Comparison of ENCODE assay signal across 18 cellular contexts in genomic region chr10:76403876-76404275, GRCh38.
A peak's percentile ranks its signal among the peaks of the same experiment; 100 is the strongest.
DNase-seq lines count a peak whose midpoint lies in the region; ATAC-seq and TF ChIP-seq lines count a peak whose summit lies in the region.
"Had no signal": no experiment of that assay in that cellular context is flagged by ENCODE, and none has a peak within 500 bp of the region (broad histone marks: within the 10 kb centered on the region; RNA-seq: fewer than 3 reads in every experiment).

No MANE protein-coding gene starts in this region.

- H3K27me3 Mint-ChIP-seq in T-helper 17 cell = no peaks in the 10 kb centered on the region
- H3K27me3 Mint-ChIP-seq: activated CD4-positive, alpha-beta memory T cell treated with anti-CD3 and anti-CD28 coated beads, Interleukin-2, amount 10 ng/mL, durations not matched to agents 7 days and 5 days had no signal

- H3K9me3 ChIP-seq in MG63 (no peaks in the 10 kb centered on the region; the same call in 1 of the 2 replicates), ascending aorta (peaks cover 0 to 9% of the 10 kb centered on the region in 2 donors), lower lobe of right lung (no peaks in the 10 kb centered on the region), T-helper 17 cell (ENCODE audit: control insufficient read depth, low read length, poor library complexity, severe bottlenecking) (no peaks in the 10 kb centered on the region), HAP-1 (no peaks in the 10 kb centered on the region)

- intact Hi-C loops in ascending aorta (cut with DNase I) (no loop called here), lower lobe of right lung (cut with DNase I) (no loop called here)

- H3K4me3 Mint-ChIP-seq in T-helper 17 cell = no peak overlapping the region
- H3K4me3 Mint-ChIP-seq: activated CD4-positive, alpha-beta memory T cell treated with anti-CD3 and anti-CD28 coated beads, Interleukin-2, amount 10 ng/mL, durations not matched to agents 7 days and 5 days; endodermal cell; neural crest cell had no signal

- in situ Hi-C loops in HAP-1 (cut with MboI; ENCODE audit: low sequenced_read_pairs) = no loop called here

- H3K27ac ChIP-seq in ascending aorta (peak overlapping the region; percentile 81 to 85), lower lobe of right lung (no peak overlapping the region)

- H3K36me3 ChIP-seq in MG63 = no peaks in the 10 kb centered on the region
- H3K36me3 ChIP-seq in ascending aorta = no peaks in the 10 kb centered on the region
- no peaks in the 10 kb centered on the region for H3K36me3 ChIP-seq in lower lobe of right lung
- H3K36me3 ChIP-seq in HAP-1 (replicated peaks) = no peaks in the 10 kb centered on the region

- TF ChIP-seq CTCF in ascending aorta (IDR thresholded peaks at IDR 0.05) = no peak
- no peak for TF ChIP-seq CTCF in lower lobe of right lung (IDR thresholded peaks at IDR 0.05)

- no peaks in the 10 kb centered on the region for H3K36me3 Mint-ChIP-seq in T-helper 17 cell (ENCODE audit: low read depth)

- H3K27me3 ChIP-seq in MG63 (no peaks in the 10 kb centered on the region), ascending aorta (no peaks in the 10 kb centered on the region), lower lobe of right lung (ENCODE audit: low read depth) (no peaks in the 10 kb centered on the region), HAP-1 (ENCODE audit: low read depth) (no peaks in the 10 kb centered on the region)

- DNase-seq in AG08396 (ENCODE audit: low spot score) = peak; percentile 57
- DNase-seq in MG63 = peak; percentile 43
- DNase-seq in ascending aorta (ENCODE audit: low spot score in 2 of 2) = peak; percentile 21 to 81
- DNase-seq in lower lobe of right lung = no peak
- DNase-seq in T-helper 17 cell = no peak
- DNase-seq in SHP77 (lab: John Stamatoyannopoulos, UW) = no peak
- DNase-seq in stimulated activated naive CD8-positive, alpha-beta T cell treated with anti-CD3 and anti-CD28 coated beads, Interleukin-15, Interleukin-2, amounts not matched to agents 100 U/mL and 50 U/mL, for 24 hours = no peak
- DNase-seq in HAP-1 (ENCODE audit: low spot score in 2 of 2) = no peak
- DNase-seq: activated CD4-positive, alpha-beta memory T cell treated with anti-CD3 and anti-CD28 coated beads, Interleukin-2, amount 10 ng/mL, durations not matched to agents 7 days and 5 days; activated naive CD4-positive, alpha-beta T cell; endodermal cell; head of caudate nucleus; NCI-H1105; NCI-H446 treated with DMSO at 0.1 percent for 48 hours; substantia nigra had no signal

- ATAC-seq in lower lobe of right lung (peak; percentile 54 to 72), T-helper 17 cell (no peak)
- no peak for ATAC-seq in stimulated activated naive CD8-positive, alpha-beta T cell treated with anti-CD3 and anti-CD28 coated beads, Interleukin-15, Interleukin-2, amounts not matched to agents 100 U/mL and 50 U/mL, for 24 hours
- ATAC-seq: HCT116, left lobe of liver had no signal

- H3K4me3 ChIP-seq in MG63 (no peak overlapping the region), ascending aorta (no peak overlapping the region), lower lobe of right lung (no peak overlapping the region), HAP-1 (no peak overlapping the region)

- peaks cover 7 to 37% of the 10 kb centered on the region in 2 donors for H3K4me1 ChIP-seq in ascending aorta
- no peaks in the 10 kb centered on the region for H3K4me1 ChIP-seq in lower lobe of right lung
- no peaks in the 10 kb centered on the region for H3K4me1 ChIP-seq in HAP-1

- H3K27ac Mint-ChIP-seq in T-helper 17 cell = no peak overlapping the region
- H3K27ac Mint-ChIP-seq: activated CD4-positive, alpha-beta memory T cell treated with anti-CD3 and anti-CD28 coated beads, Interleukin-2, amount 10 ng/mL, durations not matched to agents 7 days and 5 days; endodermal cell had no signal

- H3K4me1 Mint-ChIP-seq in T-helper 17 cell = no peaks in the 10 kb centered on the region
- H3K4me1 Mint-ChIP-seq: activated CD4-positive, alpha-beta memory T cell treated with anti-CD3 and anti-CD28 coated beads, Interleukin-2, amount 10 ng/mL, durations not matched to agents 7 days and 5 days; endodermal cell; neural crest cell had no signal

Comparison
In these comparisons a context has a peak if more than half of its experiments do, and no peak if none do; other contexts are left out.
1. DNase-seq: peak in AG08396 (single experiment), MG63 (single experiment) and ascending aorta (2 of 2); none in lower lobe of right lung (single experiment), T-helper 17 cell (0 of 3), SHP77 (0 of 2), stimulated activated naive CD8-positive, alpha-beta T cell treated with anti-CD3 and anti-CD28 coated beads, Interleukin-15, Interleukin-2, amounts not matched to agents 100 U/mL and 50 U/mL, for 24 hours (single experiment) and HAP-1 (0 of 2).
2. ATAC-seq: peak in lower lobe of right lung (2 of 2); none in T-helper 17 cell (single experiment) and stimulated activated naive CD8-positive, alpha-beta T cell treated with anti-CD3 and anti-CD28 coated beads, Interleukin-15, Interleukin-2, amounts not matched to agents 100 U/mL and 50 U/mL, for 24 hours (single experiment).